ENCODE assay signal across 8 cellular contexts in genomic region chr5:83076742-83077661, GRCh38. TPM values are rescaled to one million over a fixed set of nuclear protein-coding genes. Genes with fewer than 3 reads are reported as not detected.
DNase-seq lines count a peak whose midpoint lies in the region; ATAC-seq, FAIRE-seq and TF ChIP-seq lines count a peak whose summit lies in the region.

A gene with protein sequence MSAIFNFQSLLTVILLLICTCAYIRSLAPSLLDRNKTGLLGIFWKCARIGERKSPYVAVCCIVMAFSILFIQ (minus strand): TSS chr5:83077394. CDS start chr5:83077323, 71 bp downstream.
Gene XRCC4 (plus strand): TSS chr5:83077547. CDS start chr5:83104920, 27,373 bp downstream.

- peak; percentile 99 for DNase-seq in CD14-positive monocyte (ENCODE audit: low spot score)
- peak; percentile 98 for DNase-seq in NCI-H82 (lab: John Stamatoyannopoulos, UW)
- peak; percentile 89 to 93 for DNase-seq in activated CD4-positive, alpha-beta T cell treated with anti-CD3 and anti-CD28 coated beads, Interleukin-2, amount 50 U/mL, for 48 hours
- DNase-seq in dermis blood vessel endothelial cell: peak; percentile 99
- peak; percentile 99 for DNase-seq in HepG2 (ENCODE audit: low spot score)
- peak; percentile 87 for DNase-seq in stimulated activated CD4-positive, alpha-beta T cell treated with anti-CD3 and anti-CD28 coated beads, Interleukin-4, amount 100 ng/mL, for 1 hour

- H4K20me1 ChIP-seq in HepG2 (ENCODE audit: insufficient read depth, low read length): no peaks in the 10 kb centered on the region; the same call in 1 of the 2 replicates

- intact Hi-C loops in CD14-positive monocyte (cut with micrococcal nuclease) (loop anchor here (5.0 kb wide), 1 partner anchor 395 kb away; the partner anchor contains the start of gene VCAN (in 2 of the 2)), HepG2 (cut with micrococcal nuclease; ENCODE audit: unreplicated experiment) (loop anchor here (1.0 to 10.0 kb wide), 5 partner anchors 101 to 722 kb away; no protein-coding TSS in a partner anchor)

- BruUV-seq in HepG2 (replicated peaks; lab: Mats Ljungman, UMichigan): TSS peak; percentile 71

- H3K4me1 Mint-ChIP-seq in CD14-positive monocyte: peaks cover 66% of the 10 kb centered on the region

- peak within 1 kb of the TSS; percentile 96 for H2AFZ ChIP-seq in HepG2 (ENCODE audit: low read length)

- in situ Hi-C loops in HepG2 (cut with HindIII; ENCODE audit: extremely low pct_ligation_motif_present, low pct_unique_long_range_greater_than_20kb): loop anchor here (25.0 kb wide), 2 partner anchors 485 to 715 kb away; no protein-coding TSS in a partner anchor

- peaks cover 0 to 2% (median 0%) of the 10 kb centered on the region in 7 donors for H3K9me3 Mint-ChIP-seq in CD14-positive monocyte

- TF ChIP-seq EP300 in HepG2 (IDR thresholded peaks at IDR 0.05; ENCODE audit: low read depth in 2 of 2, low read length in 2 of 2): no peak
- no peak for TF ChIP-seq EP300 in HepG2 (CRISPR knock-in tag; IDR thresholded peaks at IDR 0.05; ENCODE audit: borderline replicate concordance)

- peaks cover 28 to 33% of the 10 kb centered on the region in 2 donors for H3K36me3 Mint-ChIP-seq in CD14-positive monocyte

- H3K9ac ChIP-seq in HepG2 (ENCODE audit: insufficient read depth, low read depth, low read length): peak within 1 kb of the TSS; percentile 91

- POLR2A ChIA-PET in HepG2 (lab: Yijun Ruan, JAX): interaction anchor here (0.7 to 1.3 kb wide), 5 partner anchors 17 to 711 kb away, joined by 3 to 5 read pairs (median 3); no protein-coding TSS in a partner anchor

- no peaks in the 10 kb centered on the region for H3K9me3 ChIP-seq in HepG2 (ENCODE audit: low read length)

- under 1% methylated on average over 16 of the region's 44 CpGs for WGBS in HepG2 (ENCODE audit: low lambda C conversion rate)

- H3K36me3 ChIP-seq in HepG2 (replicated peaks in 1 of 2; ENCODE audit: control insufficient read depth in 1 of 2, insufficient read depth in 2 of 2, low read length in 2 of 2): no peaks in the 10 kb centered on the region

- peak within 1 kb of the TSS; percentile 96 to 100 (median 99) for H3K27ac Mint-ChIP-seq in CD14-positive monocyte

- ATAC-seq in GM19397 (IDR thresholded peaks at IDR 0.05; ENCODE audit: unreplicated experiment) (peak; percentile 98), HG03571 (IDR thresholded peaks at IDR 0.05; ENCODE audit: unreplicated experiment) (peak; percentile 99), HepG2 (peak; percentile 99)

- TF ChIP-seq CTCF in CD14-positive monocyte (IDR thresholded peaks at IDR 0.05) (no peak), HepG2 (CRISPR knock-in tag; IDR thresholded peaks at IDR 0.05) (no peak)

- no peaks in the 10 kb centered on the region for H3K27me3 Mint-ChIP-seq in CD14-positive monocyte (ENCODE audit: low read depth in 3 of 3)

- CTCF ChIA-PET in HepG2 (lab: Yijun Ruan, JAX; ENCODE audit: low intra/inter-chr PET ratio, low total read pairs): no interaction called here

- H3K27ac ChIP-seq in HepG2 (ENCODE audit: extremely low read length, insufficient read depth, low read length): peak within 1 kb of the TSS; percentile 94

- H3K79me2 ChIP-seq in HepG2 (ENCODE audit: insufficient read depth, low read length): peaks cover 55% of the 10 kb centered on the region

- H3K4me2 ChIP-seq in HepG2 (ENCODE audit: low read depth, low read length): peak within 1 kb of the TSS; percentile 76

- no peaks in the 10 kb centered on the region; a peak in 1 of 5 replicates for H3K27me3 ChIP-seq in HepG2 (ENCODE audit: control insufficient read depth in 1 of 2, insufficient read depth in 2 of 2, low read length in 2 of 2)

- H3K4me1 ChIP-seq in HepG2 (ENCODE audit: insufficient read depth, low read length): peaks cover 49% of the 10 kb centered on the region

- TF ChIP-seq POLR2A in HepG2 (IDR thresholded peaks at IDR 0.05; ENCODE audit: insufficient read depth in 1 of 2, low read depth in 2 of 2, low read length in 2 of 2): peak; percentile 92 to 98

- H3K4me3 Mint-ChIP-seq in CD14-positive monocyte: peak within 1 kb of the TSS; percentile 99

- FAIRE-seq in HepG2 (lab: Jason Lieb, UNC): peak; percentile 89

- H3K4me3 ChIP-seq in HepG2 (replicated peaks in 1 of 3; ENCODE audit: insufficient read depth in 1 of 3, low read depth in 2 of 3, low read length in 3 of 3): peak within 1 kb of the TSS; percentile 83 to 94 (median 90)

- TF ChIP-seq RAD21 in HepG2 (CRISPR knock-in tag; IDR thresholded peaks at IDR 0.05): peak; percentile 41; the same call in 1 of the 2 replicates

TF ChIP-seq in HepG2, 621 proteins besides CTCF, POLR2A, EP300 and RAD21 (continues in another document):
- TF ChIP-seq ZNF639 (CRISPR knock-in tag; conservative IDR thresholded peaks at IDR 0.05) (0 out of 2 replicates have a peak, but pooled peaks have one; percentile 57), AHR (CRISPR knock-in tag; IDR thresholded peaks at IDR 0.05) (peak; percentile 51; the same call in 1 of the 2 replicates), RXRB (CRISPR knock-in tag; IDR thresholded peaks at IDR 0.05; ENCODE audit: borderline replicate concordance) (peak; percentile 34; the same call in 1 of the 2 replicates), NFE2 (CRISPR knock-in tag; IDR thresholded peaks at IDR 0.05) (no peak), ZNF839 (CRISPR knock-in tag; IDR thresholded peaks at IDR 0.05; ENCODE audit: borderline replicate concordance) (no peak), ZNF333 (CRISPR knock-in tag; IDR thresholded peaks at IDR 0.05; ENCODE audit: borderline replicate concordance) (0 out of 2 replicates have a peak, but pooled peaks have one; percentile 43)

RNA-seq across cellular contexts. Expression of the first gene that starts in this region (rescaled TPM):
- polyA plus RNA-seq in CD14-positive monocyte: 100 to 1,000 TPM; 288 to 337 TPM
- total RNA-seq in dermis blood vessel endothelial cell: 57.7 and 60.5 TPM in 2 replicates
- total RNA-seq in HepG2 (2016; rRNA removed; fragmentation: Illumina TruSeq; extraction: Trizol): 78.7 and 122 TPM in 2 replicates
- total RNA-seq in HepG2 (2016; cell fraction: cytosol; rRNA removed; fragmentation: Illumina TruSeq; extraction: Trizol; ENCODE audit: low read depth): 56.0 and 68.4 TPM in 2 replicates
- total RNA-seq in HepG2 (2016; cell fraction: insoluble cytoplasmic fraction; rRNA removed; fragmentation: Illumina TruSeq; extraction: Trizol): 83.6 and 113 TPM in 2 replicates
- 101 and 103 TPM in 2 replicates for total RNA-seq in HepG2 (2016; cell fraction: membrane; rRNA removed; fragmentation: Illumina TruSeq; extraction: Trizol)
- total RNA-seq in HepG2 (2016; cell fraction: nucleus; rRNA removed; fragmentation: Illumina TruSeq; extraction: Trizol): 48.5 and 52.0 TPM in 2 replicates
- polyA plus RNA-seq in HepG2 (2011; rRNA removed): 31.2 and 47.0 TPM in 2 replicates
- 14.8 and 24.3 TPM in 2 replicates for polyA plus RNA-seq in HepG2 (2011; cell fraction: cytosol; rRNA removed)
- polyA plus RNA-seq in HepG2 (2011; cell fraction: nucleus; rRNA removed): 10.8 and 14.5 TPM in 2 replicates
- 51.1 and 68.1 TPM in 2 replicates for polyA plus RNA-seq in HepG2 (2012)
- polyA plus RNA-seq in HepG2 (2016; cell fraction: cytosol; fragmentation: Illumina TruSeq; extraction: Trizol; ENCODE audit: low read depth): 124 and 160 TPM in 2 replicates
- 154 and 158 TPM in 2 replicates for polyA plus RNA-seq in HepG2 (2016; cell fraction: insoluble cytoplasmic fraction; fragmentation: Illumina TruSeq; extraction: Trizol; ENCODE audit: low read depth)
- 139 and 166 TPM in 2 replicates for polyA plus RNA-seq in HepG2 (2016; cell fraction: membrane; fragmentation: Illumina TruSeq; extraction: Trizol; ENCODE audit: low read depth)
- 110 and 111 TPM in 2 replicates for polyA plus RNA-seq in HepG2 (2016; cell fraction: nucleus; fragmentation: Illumina TruSeq; extraction: Trizol; ENCODE audit: insufficient read depth, low read depth)
- 10.9 and 15.7 TPM in 2 replicates for polyA minus RNA-seq in HepG2 (2011; rRNA and poly(A)+ RNA removed; ENCODE audit: low replicate concordance)
- 18.0 and 21.0 TPM in 2 replicates for polyA minus RNA-seq in HepG2 (2011; cell fraction: cytosol; rRNA and poly(A)+ RNA removed)
- 49.2 and 65.1 TPM in 2 replicates for polyA minus RNA-seq in HepG2 (2011; cell fraction: nucleus; rRNA and poly(A)+ RNA removed)

RNA-seq across cellular contexts. Expression of gene XRCC4, which starts in this region (rescaled TPM):
- polyA plus RNA-seq in CD14-positive monocyte (10 to 100 TPM; 16.3 to 21.8 TPM), HepG2 (2011; rRNA removed) (2.0 and 2.8 TPM in 2 replicates)
- total RNA-seq in dermis blood vessel endothelial cell (6.5 and 9.6 TPM in 2 replicates), HepG2 (2016; rRNA removed; fragmentation: Illumina TruSeq; extraction: Trizol) (12.6 and 21.8 TPM in 2 replicates)
- total RNA-seq in HepG2 (2016; cell fraction: cytosol; rRNA removed; fragmentation: Illumina TruSeq; extraction: Trizol; ENCODE audit: low read depth): 3.6 and 3.7 TPM in 2 replicates
- total RNA-seq in HepG2 (2016; cell fraction: insoluble cytoplasmic fraction; rRNA removed; fragmentation: Illumina TruSeq; extraction: Trizol): 13.0 and 21.9 TPM in 2 replicates
- total RNA-seq in HepG2 (2016; cell fraction: membrane; rRNA removed; fragmentation: Illumina TruSeq; extraction: Trizol): 4.2 and 5.0 TPM in 2 replicates
- total RNA-seq in HepG2 (2016; cell fraction: nucleus; rRNA removed; fragmentation: Illumina TruSeq; extraction: Trizol): 15.2 and 16.2 TPM in 2 replicates
- polyA plus RNA-seq in HepG2 (2011; cell fraction: cytosol; rRNA removed): 0.98 and 1.6 TPM in 2 replicates
- 0.58 and 0.66 TPM in 2 replicates for polyA plus RNA-seq in HepG2 (2011; cell fraction: nucleus; rRNA removed)
- polyA plus RNA-seq in HepG2 (2012): 3.8 and 6.4 TPM in 2 replicates
- polyA plus RNA-seq in HepG2 (2016; cell fraction: cytosol; fragmentation: Illumina TruSeq; extraction: Trizol; ENCODE audit: low read depth): 1.5 and 1.9 TPM in 2 replicates
- 17.3 and 22.9 TPM in 2 replicates for polyA plus RNA-seq in HepG2 (2016; cell fraction: insoluble cytoplasmic fraction; fragmentation: Illumina TruSeq; extraction: Trizol; ENCODE audit: low read depth)
- 2.8 and 2.9 TPM in 2 replicates for polyA plus RNA-seq in HepG2 (2016; cell fraction: membrane; fragmentation: Illumina TruSeq; extraction: Trizol; ENCODE audit: low read depth)
- polyA plus RNA-seq in HepG2 (2016; cell fraction: nucleus; fragmentation: Illumina TruSeq; extraction: Trizol; ENCODE audit: insufficient read depth, low read depth): 6.1 TPM in 2 replicates
- 0.46 and 1.4 TPM in 2 replicates for polyA minus RNA-seq in HepG2 (2011; rRNA and poly(A)+ RNA removed; ENCODE audit: low replicate concordance)
- polyA minus RNA-seq in HepG2 (2011; cell fraction: cytosol; rRNA and poly(A)+ RNA removed): 1.1 and 1.6 TPM in 2 replicates
- 11.3 and 12.4 TPM in 2 replicates for polyA minus RNA-seq in HepG2 (2011; cell fraction: nucleus; rRNA and poly(A)+ RNA removed)

Comparison
In these comparisons a context has a peak if more than half of its experiments do, and no peak if none do; other contexts are left out.
1. Peak in every context shown above with its lines: DNase-seq, ATAC-seq, H3K4me3 ChIP-seq and H3K27ac ChIP-seq.